Comparison of ENCODE assay signal across 27 cellular contexts in the genomic region with DNA sequence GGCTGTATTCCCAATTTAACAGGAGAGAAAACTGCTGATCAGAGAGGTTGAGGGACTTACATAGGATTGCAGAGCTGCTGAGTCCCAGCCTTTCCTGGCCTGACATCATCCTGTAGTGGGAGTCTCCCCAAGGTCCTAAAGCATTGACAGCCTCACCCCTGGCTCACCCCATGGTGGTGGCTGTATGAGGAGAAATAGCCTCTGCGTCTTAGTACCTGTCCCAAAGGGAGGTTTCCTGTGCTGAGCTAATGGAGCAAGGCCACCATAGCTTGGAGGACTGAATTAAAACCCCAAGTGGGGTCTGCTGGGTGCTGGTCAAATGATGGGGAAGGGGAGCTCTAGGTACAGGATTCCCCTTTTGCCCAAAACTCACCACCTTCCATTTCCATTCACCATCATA.
"Had no signal": no experiment of that assay in that cellular context is flagged by ENCODE, and none has a peak within 500 bp of the region (broad histone marks: within the 10 kb centered on the region; RNA-seq: fewer than 3 reads in every experiment).

No MANE protein-coding gene starts in this region.

- H3K27me3 ChIP-seq: adrenal gland, body of pancreas had no signal

- H3K36me3 ChIP-seq: adrenal gland, gastroesophageal sphincter, heart right ventricle had no signal

- DNase-seq: activated CD4-positive, alpha-beta memory T cell treated with anti-CD3 and anti-CD28 coated beads for 36 hours; activated CD4-positive, alpha-beta T cell treated with anti-CD3 and anti-CD28 coated beads for 36 hours; activated CD4-positive, alpha-beta T cell treated with anti-CD3 and anti-CD28 coated beads, Interleukin-2, amount 10 ng/mL, durations not matched to agents 24 days and 14 days; activated CD4-positive, CD25-positive, alpha-beta regulatory T cell; activated CD4-positive, CD25-positive, alpha-beta regulatory T cell treated with anti-CD3 and anti-CD28 coated beads, Interleukin-2, amount 50 U/mL, for 72 hours; activated CD8-positive, alpha-beta memory T cell treated with anti-CD3 and anti-CD28 coated beads, Interleukin-2, amount 10 ng/mL, durations not matched to agents 7 days and 5 days; activated CD8-positive, alpha-beta memory T cell treated with anti-CD3 and anti-CD28 coated beads, Interleukin-2, amount 50 U/mL, for 4 hours; activated CD8-positive, alpha-beta T cell treated with anti-CD3 and anti-CD28 coated beads, Interleukin-2, amount 10 ng/mL, durations not matched to agents 7 days and 5 days; activated effector memory CD4-positive, alpha-beta T cell treated with anti-CD3 and anti-CD28 coated beads, Interleukin-2, amount 50 U/mL, for 16 hours; activated naive CD4-positive, alpha-beta T cell treated with anti-CD3 and anti-CD28 coated beads for 36 hours; activated naive CD8-positive, alpha-beta T cell treated with anti-CD3 and anti-CD28 coated beads for 36 hours; activated naive CD8-positive, alpha-beta T cell treated with anti-CD3 and anti-CD28 coated beads, Interleukin-2, amount 50 U/mL, for 24 hours; activated T-cell treated with anti-CD3 and anti-CD28 coated beads, Interleukin-2, amount 50 U/mL, for 1 hour; activated T-cell treated with anti-CD3 and anti-CD28 coated beads, Interleukin-2, amount 50 U/mL, for 48 hours; adrenal gland; amygdala; aorta; body of pancreas; caudate nucleus; cortex of kidney; dermis blood vessel endothelial cell; effector CD8-positive, alpha-beta T cell; heart right ventricle; T-helper 1 cell; T-helper 17 cell had no signal

- H3K4me3 ChIP-seq: adrenal gland, body of pancreas, gastroesophageal sphincter, heart right ventricle had no signal

- ATAC-seq: activated CD4-positive, alpha-beta T cell treated with anti-CD3 and anti-CD28 coated beads for 36 hours; activated CD8-positive, alpha-beta memory T cell treated with anti-CD3 and anti-CD28 coated beads, Interleukin-2, amount 10 ng/mL, durations not matched to agents 7 days and 5 days; activated CD8-positive, alpha-beta T cell treated with anti-CD3 and anti-CD28 coated beads, Interleukin-2, amount 10 ng/mL, durations not matched to agents 7 days and 5 days; activated naive CD8-positive, alpha-beta T cell treated with anti-CD3 and anti-CD28 coated beads, Interleukin-2, amount 50 U/mL, for 24 hours; body of pancreas; T-helper 17 cell had no signal

- H3K4me1 ChIP-seq: adrenal gland, body of pancreas, gastroesophageal sphincter, heart right ventricle had no signal

- H3K9me3 ChIP-seq: adrenal gland, body of pancreas, gastroesophageal sphincter, heart right ventricle had no signal

- H3K27ac ChIP-seq: body of pancreas, epithelial cell of prostate, gastroesophageal sphincter, heart right ventricle had no signal
